In the genomic region with DNA sequence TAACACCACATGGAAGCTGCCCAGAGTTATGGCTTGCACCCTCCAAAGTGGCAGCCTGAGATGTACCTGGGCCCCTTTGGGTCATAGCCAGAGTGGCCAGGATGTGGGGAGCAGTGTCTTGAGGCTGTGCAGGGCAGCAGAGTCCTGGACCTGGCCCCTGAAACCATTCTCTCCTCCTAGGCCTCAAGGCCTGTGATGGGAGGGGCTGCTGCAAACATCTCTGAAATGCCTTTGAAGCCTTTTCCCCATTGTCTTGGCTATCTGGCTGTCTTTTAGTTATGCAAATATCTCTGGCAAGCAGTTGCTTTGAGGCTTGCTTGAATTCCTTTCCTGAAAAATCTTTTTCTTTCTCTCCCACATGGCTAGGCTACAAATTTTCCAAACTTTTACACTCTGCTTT, we compare ENCODE assay signal across 25 cellular contexts.
"Had no signal": no experiment of that assay in that cellular context is flagged by ENCODE, and none has a peak within 500 bp of the region (broad histone marks: within the 10 kb centered on the region; RNA-seq: fewer than 3 reads in every experiment).

No MANE protein-coding gene starts in this region.

- H3K9me3 Mint-ChIP-seq: activated CD4-positive, alpha-beta memory T cell treated with anti-CD3 and anti-CD28 coated beads, Interleukin-2, amount 10 ng/mL, durations not matched to agents 7 days and 5 days; activated CD4-positive, alpha-beta T cell treated with anti-CD3 and anti-CD28 coated beads, Interleukin-2, amount 10 ng/mL, durations not matched to agents 7 days and 5 days; activated naive CD4-positive, alpha-beta T cell treated with anti-CD3 and anti-CD28 coated beads, Interleukin-2, amount 10 ng/mL, durations not matched to agents 7 days and 5 days; activated T-cell treated with anti-CD3 and anti-CD28 coated beads, Interleukin-2, amount 50 U/mL, for 72 hours; activated T-helper 2 cell treated with anti-CD3 and anti-CD28 coated beads, Interferon-gamma antibody, Interleukin-2, Interleukin-4, amounts not matched to agents 10 μg/mL and 5 μg/mL and 100 μg/mL, durations not matched to agents 14 hours and 24 hours and 36 hours had no signal

- H3K27me3 Mint-ChIP-seq: activated CD4-positive, alpha-beta memory T cell treated with anti-CD3 and anti-CD28 coated beads, Interleukin-2, amount 10 ng/mL, durations not matched to agents 7 days and 5 days; activated CD4-positive, alpha-beta T cell treated with anti-CD3 and anti-CD28 coated beads, Interleukin-2, amount 10 ng/mL, durations not matched to agents 7 days and 5 days; activated naive CD4-positive, alpha-beta T cell treated with anti-CD3 and anti-CD28 coated beads, Interleukin-2, amount 10 ng/mL, durations not matched to agents 7 days and 5 days; T-helper 17 cell had no signal

- H3K4me3 ChIP-seq: ascending aorta, body of pancreas had no signal

- H3K9me3 ChIP-seq: body of pancreas had no signal

- H3K27ac ChIP-seq: ascending aorta, body of pancreas had no signal

- H3K4me3 Mint-ChIP-seq: activated CD4-positive, alpha-beta memory T cell treated with anti-CD3 and anti-CD28 coated beads, Interleukin-2, amount 10 ng/mL, durations not matched to agents 7 days and 5 days; activated CD4-positive, alpha-beta T cell treated with anti-CD3 and anti-CD28 coated beads, Interleukin-2, amount 10 ng/mL, durations not matched to agents 7 days and 5 days; activated naive CD4-positive, alpha-beta T cell treated with anti-CD3 and anti-CD28 coated beads, Interleukin-2, amount 10 ng/mL, durations not matched to agents 7 days and 5 days; activated T-cell treated with anti-CD3 and anti-CD28 coated beads, Interleukin-2, amount 50 U/mL, for 72 hours; T-helper 17 cell had no signal

- H3K36me3 ChIP-seq: ascending aorta had no signal

- H3K4me1 Mint-ChIP-seq: T-helper 17 cell had no signal

- DNase-seq: activated CD4-positive, alpha-beta memory T cell treated with anti-CD3 and anti-CD28 coated beads, Interleukin-2, amount 10 ng/mL, durations not matched to agents 7 days and 5 days; activated CD4-positive, alpha-beta T cell treated with anti-CD3 and anti-CD28 coated beads, Interleukin-2, amount 10 ng/mL, durations not matched to agents 7 days and 5 days; activated CD4-positive, CD25-positive, alpha-beta regulatory T cell; activated CD8-positive, alpha-beta memory T cell treated with anti-CD3 and anti-CD28 coated beads, Interleukin-2, amount 50 U/mL, for 4 hours; activated gamma-delta T cell treated with Interleukin-2 at 50 U/mL for 16 hours; activated naive CD4-positive, alpha-beta T cell treated with anti-CD3 and anti-CD28 coated beads, Interleukin-2, amount 10 ng/mL, durations not matched to agents 7 days and 5 days; activated T-cell treated with anti-CD3 and anti-CD28 coated beads, Interleukin-2, amount 50 U/mL, for 72 hours; amniotic stem cell; body of pancreas; central memory CD4-positive, alpha-beta T cell; KG1; NCI-H1092; NCI-H1417 treated with DMSO at 0.1 percent for 48 hours; NCI-H1694 treated with DMSO at 0.1 percent for 48 hours; NCI-H2029 treated with DMSO at 0.1 percent for 48 hours; NCI-H524; PC-3; SHP77 treated with DMSO at 0.1 percent for 48 hours; T-helper 17 cell; T-helper 9 cell had no signal

- FAIRE-seq: bronchial epithelial cell, RCC 7860, TTC549 had no signal

- H3K27ac Mint-ChIP-seq: activated CD4-positive, alpha-beta memory T cell treated with anti-CD3 and anti-CD28 coated beads, Interleukin-2, amount 10 ng/mL, durations not matched to agents 7 days and 5 days; activated T-cell treated with anti-CD3 and anti-CD28 coated beads, Interleukin-2, amount 50 U/mL, for 72 hours; activated T-helper 2 cell treated with anti-CD3 and anti-CD28 coated beads, Interferon-gamma antibody, Interleukin-2, Interleukin-4, amounts not matched to agents 10 μg/mL and 5 μg/mL and 100 μg/mL, durations not matched to agents 14 hours and 24 hours and 36 hours; T-helper 17 cell had no signal

- H3K4me1 ChIP-seq: ascending aorta, body of pancreas had no signal

- H3K27me3 ChIP-seq: ascending aorta, body of pancreas had no signal

- H3K36me3 Mint-ChIP-seq: activated naive CD4-positive, alpha-beta T cell treated with anti-CD3 and anti-CD28 coated beads, Interleukin-2, amount 10 ng/mL, durations not matched to agents 7 days and 5 days had no signal

- ATAC-seq: activated T-cell treated with anti-CD3 and anti-CD28 coated beads, Interleukin-2, amount 50 U/mL, for 72 hours; body of pancreas; PC-3; T-helper 17 cell had no signal
